1 cellular context compared by ENCODE assay signal in genomic region chr11:130002846-130003716, GRCh38.
TF ChIP-seq lines count a peak whose summit lies in the region.

No MANE protein-coding gene starts in this region.

TF ChIP-seq in HepG2, 621 proteins besides CTCF, POLR2A, EP300 and RAD21 (continued from another document and continues in another):
- TF ChIP-seq ZHX1 (CRISPR knock-in tag; IDR thresholded peaks at IDR 0.05; ENCODE audit: low read depth) = no peak
- no peak for TF ChIP-seq CBX2 (IDR thresholded peaks at IDR 0.05; ENCODE audit: low read depth, low read length)
- no peak for TF ChIP-seq CBX2 (CRISPR knock-in tag; IDR thresholded peaks at IDR 0.05; ENCODE audit: low read depth)
- TF ChIP-seq NFYC (CRISPR knock-in tag; IDR thresholded peaks at IDR 0.05) = peak; percentile 91
- TF ChIP-seq SP1 (IDR thresholded peaks at IDR 0.05) = no peak
- TF ChIP-seq SP1 (CRISPR knock-in tag; IDR thresholded peaks at IDR 0.05) = peak; percentile 50; the same call in 1 of the 2 replicates
- peak; percentile 42; the same call in 1 of the 2 replicates for TF ChIP-seq HDAC1 (CRISPR knock-in tag; IDR thresholded peaks at IDR 0.05)
- TF ChIP-seq HOXA3 (CRISPR knock-in tag; IDR thresholded peaks at IDR 0.05) = peak; percentile 79
- TF ChIP-seq CEBPG (CRISPR knock-in tag; IDR thresholded peaks at IDR 0.05) = no peak
- TF ChIP-seq, protein P1, sequence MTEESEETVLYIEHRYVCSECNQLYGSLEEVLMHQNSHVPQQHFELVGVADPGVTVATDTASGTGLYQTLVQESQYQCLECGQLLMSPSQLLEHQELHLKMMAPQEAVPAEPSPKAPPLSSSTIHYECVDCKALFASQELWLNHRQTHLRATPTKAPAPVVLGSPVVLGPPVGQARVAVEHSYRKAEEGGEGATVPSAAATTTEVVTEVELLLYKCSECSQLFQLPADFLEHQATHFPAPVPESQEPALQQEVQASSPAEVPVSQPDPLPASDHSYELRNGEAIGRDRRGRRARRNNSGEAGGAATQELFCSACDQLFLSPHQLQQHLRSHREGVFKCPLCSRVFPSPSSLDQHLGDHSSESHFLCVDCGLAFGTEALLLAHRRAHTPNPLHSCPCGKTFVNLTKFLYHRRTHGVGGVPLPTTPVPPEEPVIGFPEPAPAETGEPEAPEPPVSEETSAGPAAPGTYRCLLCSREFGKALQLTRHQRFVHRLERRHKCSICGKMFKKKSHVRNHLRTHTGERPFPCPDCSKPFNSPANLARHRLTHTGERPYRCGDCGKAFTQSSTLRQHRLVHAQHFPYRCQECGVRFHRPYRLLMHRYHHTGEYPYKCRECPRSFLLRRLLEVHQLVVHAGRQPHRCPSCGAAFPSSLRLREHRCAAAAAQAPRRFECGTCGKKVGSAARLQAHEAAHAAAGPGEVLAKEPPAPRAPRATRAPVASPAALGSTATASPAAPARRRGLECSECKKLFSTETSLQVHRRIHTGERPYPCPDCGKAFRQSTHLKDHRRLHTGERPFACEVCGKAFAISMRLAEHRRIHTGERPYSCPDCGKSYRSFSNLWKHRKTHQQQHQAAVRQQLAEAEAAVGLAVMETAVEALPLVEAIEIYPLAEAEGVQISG (CRISPR knock-in tag; IDR thresholded peaks at IDR 0.05) = peak; percentile 46; the same call in 1 of the 2 replicates
- peak; percentile 38 for TF ChIP-seq TAF1 (CRISPR knock-in tag; IDR thresholded peaks at IDR 0.05)
- peak; percentile 90 for TF ChIP-seq POLR2G (IDR thresholded peaks at IDR 0.05; ENCODE audit: low read depth, low read length)
- peak; percentile 37; the same call in 1 of the 2 replicates for TF ChIP-seq ZMYM4 (CRISPR knock-in tag; IDR thresholded peaks at IDR 0.05)
- 0 out of 2 replicates have a peak, but pooled peaks have one; percentile 59 for TF ChIP-seq ZFYVE20 (CRISPR knock-in tag; IDR thresholded peaks at IDR 0.05; ENCODE audit: borderline replicate concordance, low read depth)
- TF ChIP-seq ZNF430 (CRISPR knock-in tag; IDR thresholded peaks at IDR 0.05) = peak; percentile 73; the same call in 1 of the 2 replicates
- peak; percentile 32 for TF ChIP-seq PPARG (CRISPR knock-in tag; conservative IDR thresholded peaks at IDR 0.05)
- no peak for TF ChIP-seq MBNL3 (CRISPR knock-in tag; conservative IDR thresholded peaks at IDR 0.05)
- TF ChIP-seq, protein P2, sequence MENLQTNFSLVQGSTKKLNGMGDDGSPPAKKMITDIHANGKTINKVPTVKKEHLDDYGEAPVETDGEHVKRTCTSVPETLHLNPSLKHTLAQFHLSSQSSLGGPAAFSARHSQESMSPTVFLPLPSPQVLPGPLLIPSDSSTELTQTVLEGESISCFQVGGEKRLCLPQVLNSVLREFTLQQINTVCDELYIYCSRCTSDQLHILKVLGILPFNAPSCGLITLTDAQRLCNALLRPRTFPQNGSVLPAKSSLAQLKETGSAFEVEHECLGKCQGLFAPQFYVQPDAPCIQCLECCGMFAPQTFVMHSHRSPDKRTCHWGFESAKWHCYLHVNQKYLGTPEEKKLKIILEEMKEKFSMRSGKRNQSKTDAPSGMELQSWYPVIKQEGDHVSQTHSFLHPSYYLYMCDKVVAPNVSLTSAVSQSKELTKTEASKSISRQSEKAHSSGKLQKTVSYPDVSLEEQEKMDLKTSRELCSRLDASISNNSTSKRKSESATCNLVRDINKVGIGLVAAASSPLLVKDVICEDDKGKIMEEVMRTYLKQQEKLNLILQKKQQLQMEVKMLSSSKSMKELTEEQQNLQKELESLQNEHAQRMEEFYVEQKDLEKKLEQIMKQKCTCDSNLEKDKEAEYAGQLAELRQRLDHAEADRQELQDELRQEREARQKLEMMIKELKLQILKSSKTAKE (CRISPR knock-in tag; IDR thresholded peaks at IDR 0.05; ENCODE audit: borderline replicate concordance) = no peak
- no peak for TF ChIP-seq ZNF296 (CRISPR knock-in tag; conservative IDR thresholded peaks at IDR 0.05)
- no peak for TF ChIP-seq ZNF253 (CRISPR knock-in tag; IDR thresholded peaks at IDR 0.05; ENCODE audit: borderline replicate concordance)
- TF ChIP-seq HNRNPUL1 (IDR thresholded peaks at IDR 0.05; ENCODE audit: low read depth, low read length) = no peak
- no peak for TF ChIP-seq SRSF4 (IDR thresholded peaks at IDR 0.05; ENCODE audit: low read depth, low read length, poor library complexity, severe bottlenecking)
- TF ChIP-seq, protein P3, sequence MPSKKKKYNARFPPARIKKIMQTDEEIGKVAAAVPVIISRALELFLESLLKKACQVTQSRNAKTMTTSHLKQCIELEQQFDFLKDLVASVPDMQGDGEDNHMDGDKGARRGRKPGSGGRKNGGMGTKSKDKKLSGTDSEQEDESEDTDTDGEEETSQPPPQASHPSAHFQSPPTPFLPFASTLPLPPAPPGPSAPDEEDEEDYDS (CRISPR knock-in tag; IDR thresholded peaks at IDR 0.05) = peak; percentile 79
- TF ChIP-seq ZNF879 (CRISPR knock-in tag; IDR thresholded peaks at IDR 0.05) = no peak
- no peak for TF ChIP-seq CREB3 (CRISPR knock-in tag; IDR thresholded peaks at IDR 0.05)
- peak; percentile 86 for TF ChIP-seq ZNF747 (CRISPR knock-in tag; IDR thresholded peaks at IDR 0.05; ENCODE audit: borderline replicate concordance)
- TF ChIP-seq, protein P4, sequence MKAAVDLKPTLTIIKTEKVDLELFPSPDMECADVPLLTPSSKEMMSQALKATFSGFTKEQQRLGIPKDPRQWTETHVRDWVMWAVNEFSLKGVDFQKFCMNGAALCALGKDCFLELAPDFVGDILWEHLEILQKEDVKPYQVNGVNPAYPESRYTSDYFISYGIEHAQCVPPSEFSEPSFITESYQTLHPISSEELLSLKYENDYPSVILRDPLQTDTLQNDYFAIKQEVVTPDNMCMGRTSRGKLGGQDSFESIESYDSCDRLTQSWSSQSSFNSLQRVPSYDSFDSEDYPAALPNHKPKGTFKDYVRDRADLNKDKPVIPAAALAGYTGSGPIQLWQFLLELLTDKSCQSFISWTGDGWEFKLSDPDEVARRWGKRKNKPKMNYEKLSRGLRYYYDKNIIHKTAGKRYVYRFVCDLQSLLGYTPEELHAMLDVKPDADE (CRISPR knock-in tag; IDR thresholded peaks at IDR 0.05) = no peak
- TF ChIP-seq ZNF501 (CRISPR knock-in tag; IDR thresholded peaks at IDR 0.05) = peak; percentile 72
- peak; percentile 65; the same call in 1 of the 2 replicates for TF ChIP-seq ZNF562 (CRISPR knock-in tag; IDR thresholded peaks at IDR 0.05; ENCODE audit: borderline replicate concordance)
- TF ChIP-seq RXRB (CRISPR knock-in tag; IDR thresholded peaks at IDR 0.05; ENCODE audit: borderline replicate concordance) = no peak
- no peak for TF ChIP-seq ZNF850 (CRISPR knock-in tag; conservative IDR thresholded peaks at IDR 0.05)
- 0 out of 2 replicates have a peak, but pooled peaks have one; percentile 5 for TF ChIP-seq PAX8 (CRISPR knock-in tag; IDR thresholded peaks at IDR 0.05; ENCODE audit: borderline replicate concordance)
- peak; percentile 82; the same call in 1 of the 2 replicates for TF ChIP-seq ZNF709 (CRISPR knock-in tag; IDR thresholded peaks at IDR 0.05)
- peak; percentile 90 for TF ChIP-seq NFYB (CRISPR knock-in tag; IDR thresholded peaks at IDR 0.05)
- TF ChIP-seq REPIN1 (CRISPR knock-in tag; IDR thresholded peaks at IDR 0.05; ENCODE audit: borderline replicate concordance, low read depth) = peak; percentile 58
- peak; percentile 95; the same call in 1 of the 2 replicates for TF ChIP-seq ZSCAN12 (CRISPR knock-in tag; IDR thresholded peaks at IDR 0.05)
- TF ChIP-seq KLF16 (CRISPR knock-in tag; IDR thresholded peaks at IDR 0.05) = peak in 1 of 2 experiments; percentile 76; a peak in 2 of 4 replicates
- peak; percentile 53 for TF ChIP-seq RBM22 (optimal IDR thresholded peaks at IDR 0.05; ENCODE audit: low read length)
- TF ChIP-seq ERF (CRISPR knock-in tag; IDR thresholded peaks at IDR 0.05) = peak; percentile 54; the same call in 1 of the 2 replicates
- peak; percentile 38; the same call in 1 of the 2 replicates for TF ChIP-seq CEBPB (IDR thresholded peaks at IDR 0.05; ENCODE audit: borderline replicate concordance, low read depth, low read length)
- peak; percentile 82 for TF ChIP-seq NR2F6 (IDR thresholded peaks at IDR 0.05)
- peak; percentile 91 for TF ChIP-seq NR2F6 (CRISPR knock-in tag; IDR thresholded peaks at IDR 0.05)
- no peak; the same call in 1 of the 2 replicates for TF ChIP-seq MYNN (CRISPR knock-in tag; IDR thresholded peaks at IDR 0.05; ENCODE audit: low read depth)
- TF ChIP-seq ZNF567 (CRISPR knock-in tag; IDR thresholded peaks at IDR 0.05; ENCODE audit: borderline replicate concordance) = no peak; the same call in 1 of the 2 replicates
- TF ChIP-seq SP140L (CRISPR knock-in tag; IDR thresholded peaks at IDR 0.05; ENCODE audit: borderline replicate concordance) = 0 out of 2 replicates have a peak, but pooled peaks have one; percentile 62
- TF ChIP-seq ZBTB3 (CRISPR knock-in tag; IDR thresholded peaks at IDR 0.05; ENCODE audit: borderline replicate concordance, low read depth) = no peak
- TF ChIP-seq CREBL2 (CRISPR knock-in tag; IDR thresholded peaks at IDR 0.05; ENCODE audit: borderline replicate concordance) = no peak
- TF ChIP-seq TBX2 (CRISPR knock-in tag; IDR thresholded peaks at IDR 0.05; ENCODE audit: borderline replicate concordance) = peak; percentile 90
- TF ChIP-seq ZNF607 (CRISPR knock-in tag; IDR thresholded peaks at IDR 0.05; ENCODE audit: borderline replicate concordance) = peak; percentile 96
- no peak for TF ChIP-seq ZNF570 (CRISPR knock-in tag; IDR thresholded peaks at IDR 0.05; ENCODE audit: borderline replicate concordance)
- TF ChIP-seq PITX1 (CRISPR knock-in tag; IDR thresholded peaks at IDR 0.05) = no peak
- 0 out of 2 replicates have a peak, but pooled peaks have one; percentile 19 for TF ChIP-seq ZNF557 (CRISPR knock-in tag; IDR thresholded peaks at IDR 0.05)
- 0 out of 2 replicates have a peak, but pooled peaks have one; percentile 61 for TF ChIP-seq SIN3A (IDR thresholded peaks at IDR 0.05; ENCODE audit: borderline replicate concordance, low read depth, low read length)
- peak; percentile 85; the same call in 1 of the 2 replicates for TF ChIP-seq ZNF790 (CRISPR knock-in tag; IDR thresholded peaks at IDR 0.05; ENCODE audit: borderline replicate concordance)
- 0 out of 2 replicates have a peak, but pooled peaks have one; percentile 31 for TF ChIP-seq ZNF556 (CRISPR knock-in tag; IDR thresholded peaks at IDR 0.05; ENCODE audit: borderline replicate concordance)
- peak; percentile 57; the same call in 1 of the 2 replicates for TF ChIP-seq PAXIP1 (CRISPR knock-in tag; conservative IDR thresholded peaks at IDR 0.05)
- TF ChIP-seq SMARCE1 (IDR thresholded peaks at IDR 0.05; ENCODE audit: borderline replicate concordance) = no peak
- peak; percentile 83 for TF ChIP-seq RXRA (CRISPR knock-in tag; IDR thresholded peaks at IDR 0.05)
